Comparison of ENCODE assay signal across 25 cellular contexts in genomic region chr1:165629131-165629530, GRCh38. TPM values are rescaled to one million over a fixed set of nuclear protein-coding genes. Genes with fewer than 3 reads are reported as not detected.
A peak's percentile ranks its signal among the peaks of the same experiment; 100 is the strongest.
DNase-seq lines count a peak whose midpoint lies in the region; ATAC-seq and TF ChIP-seq lines count a peak whose summit lies in the region.
"Had no signal": no experiment of that assay in that cellular context is flagged by ENCODE, and none has a peak within 500 bp of the region (broad histone marks: within the 10 kb centered on the region; RNA-seq: fewer than 3 reads in every experiment).

No MANE protein-coding gene starts in this region.

- no peak for ATAC-seq in activated CD8-positive, alpha-beta memory T cell treated with anti-CD3 and anti-CD28 coated beads, Interleukin-2, amount 10 ng/mL, durations not matched to agents 7 days and 5 days
- ATAC-seq in GM23338, result no peak
- no peak for ATAC-seq in HG03442 (IDR thresholded peaks at IDR 0.05; ENCODE audit: unreplicated experiment)
- ATAC-seq: A549; activated naive CD4-positive, alpha-beta T cell treated with anti-CD3 and anti-CD28 coated beads, Interleukin-2, amount 50 U/mL, for 72 hours; gastrocnemius medialis; naive thymus-derived CD4-positive, alpha-beta T cell had no signal

- peaks cover 24% of the 10 kb centered on the region for H3K4me1 Mint-ChIP-seq in activated CD8-positive, alpha-beta memory T cell treated with anti-CD3 and anti-CD28 coated beads, Interleukin-2, amount 10 ng/mL, durations not matched to agents 7 days and 5 days
- peaks cover 26% of the 10 kb centered on the region for H3K4me1 Mint-ChIP-seq in GM23338
- peaks cover 13% of the 10 kb centered on the region for H3K4me1 Mint-ChIP-seq in activated T-helper 1 cell treated with anti-CD3 and anti-CD28 coated beads, Interleukin-12 subunit alpha, Interleukin-12 subunit beta, Interleukin-2, Interleukin-4 antibody, amounts not matched to agents 30 ng/mL and 10 ng/mL and 1 ng/mL, durations not matched to agents 14 hours and 24 hours and 36 hours (ENCODE audit: low read depth)
- H3K4me1 Mint-ChIP-seq in nephron, result peaks cover 10% of the 10 kb centered on the region

- H3K4me3 Mint-ChIP-seq in activated CD8-positive, alpha-beta memory T cell treated with anti-CD3 and anti-CD28 coated beads, Interleukin-2, amount 10 ng/mL, durations not matched to agents 7 days and 5 days, result peak overlapping the region; percentile 32
- H3K4me3 Mint-ChIP-seq in GM23338 (no peak overlapping the region), nephron (no peak overlapping the region)
- H3K4me3 Mint-ChIP-seq in activated T-helper 1 cell treated with anti-CD3 and anti-CD28 coated beads, Interleukin-12 subunit alpha, Interleukin-12 subunit beta, Interleukin-2, Interleukin-4 antibody, amounts not matched to agents 30 ng/mL and 10 ng/mL and 1 ng/mL, durations not matched to agents 14 hours and 24 hours and 36 hours, result peak overlapping the region; percentile 52
- H3K4me3 Mint-ChIP-seq: stimulated activated naive CD8-positive, alpha-beta T cell treated with anti-CD3 and anti-CD28 coated beads, Interleukin-15, Interleukin-2, amounts not matched to agents 100 ng/mL and 50 ng/mL, for 24 hours had no signal

- TF ChIP-seq CTCF in GM23338 (conservative IDR thresholded peaks at IDR 0.05; ENCODE audit: low read depth in 2 of 2) (no peak), nephron (IDR thresholded peaks at IDR 0.05; ENCODE audit: unreplicated experiment in 3 of 3) (no peak)

- H3K4me2 ChIP-seq in GM23338, result peak overlapping the region; percentile 95; the same call in 1 of the 2 replicates

- no peak overlapping the region for H2AFZ ChIP-seq in GM23338

- H3F3A ChIP-seq in GM23338 (replicated peaks; ENCODE audit: low read depth), result no peaks in the 10 kb centered on the region

- intact Hi-C loops in activated T-helper 1 cell treated with anti-CD3 and anti-CD28 coated beads, Interleukin-12 subunit alpha, Interleukin-12 subunit beta, Interleukin-2, Interleukin-4 antibody, amounts not matched to agents 30 ng/mL and 10 ng/mL and 1 ng/mL, durations not matched to agents 14 hours and 24 hours and 36 hours (cut with micrococcal nuclease), result no loop called here

- H3K79me2 ChIP-seq in GM23338 (replicated peaks; ENCODE audit: insufficient read depth), result peaks cover 17% of the 10 kb centered on the region

- H3K27ac ChIP-seq in GM23338 (ENCODE audit: low read depth), result no peak overlapping the region
- H3K27ac ChIP-seq: dorsolateral prefrontal cortex, RWPE1 had no signal

- H3K27me3 Mint-ChIP-seq in activated CD8-positive, alpha-beta memory T cell treated with anti-CD3 and anti-CD28 coated beads, Interleukin-2, amount 10 ng/mL, durations not matched to agents 7 days and 5 days, result peaks cover 4% of the 10 kb centered on the region
- H3K27me3 Mint-ChIP-seq in GM23338 (ENCODE audit: insufficient read depth, low read depth, poor library complexity) (peaks cover 2% of the 10 kb centered on the region), nephron (ENCODE audit: low read depth) (no peaks in the 10 kb centered on the region)
- H3K27me3 Mint-ChIP-seq in activated T-helper 1 cell treated with anti-CD3 and anti-CD28 coated beads, Interleukin-12 subunit alpha, Interleukin-12 subunit beta, Interleukin-2, Interleukin-4 antibody, amounts not matched to agents 30 ng/mL and 10 ng/mL and 1 ng/mL, durations not matched to agents 14 hours and 24 hours and 36 hours (ENCODE audit: insufficient read depth), result peaks cover 12% of the 10 kb centered on the region

- H3K4me1 ChIP-seq in GM23338 (ENCODE audit: insufficient read depth), result peaks cover 28% of the 10 kb centered on the region

- H3K36me3 ChIP-seq in GM23338 (ENCODE audit: insufficient read depth), result no peaks in the 10 kb centered on the region
- H3K36me3 ChIP-seq: gastrocnemius medialis had no signal

- H3K4me3 ChIP-seq in GM23338, result peak overlapping the region; percentile 97; the same call in 1 of the 2 replicates

- 0 out of 2 replicates have a peak, but pooled peaks cover 7% of the 10 kb centered on the region for H4K20me1 ChIP-seq in GM23338 (replicated peaks; ENCODE audit: insufficient read depth)

- no peaks in the 10 kb centered on the region for H3K9me2 ChIP-seq in GM23338 (ENCODE audit: insufficient read depth)
- H3K9me2 ChIP-seq: SK-N-SH had no signal

- H3K9me3 Mint-ChIP-seq in activated CD8-positive, alpha-beta memory T cell treated with anti-CD3 and anti-CD28 coated beads, Interleukin-2, amount 10 ng/mL, durations not matched to agents 7 days and 5 days (ENCODE audit: low read depth), result no peaks in the 10 kb centered on the region
- no peaks in the 10 kb centered on the region for H3K9me3 Mint-ChIP-seq in GM23338
- no peaks in the 10 kb centered on the region for H3K9me3 Mint-ChIP-seq in activated T-helper 1 cell treated with anti-CD3 and anti-CD28 coated beads, Interleukin-12 subunit alpha, Interleukin-12 subunit beta, Interleukin-2, Interleukin-4 antibody, amounts not matched to agents 30 ng/mL and 10 ng/mL and 1 ng/mL, durations not matched to agents 14 hours and 24 hours and 36 hours
- no peaks in the 10 kb centered on the region for H3K9me3 Mint-ChIP-seq in nephron
- H3K9me3 Mint-ChIP-seq: activated naive CD4-positive, alpha-beta T cell treated with anti-CD3 and anti-CD28 coated beads, Interleukin-2, amount 50 U/mL, for 72 hours; stimulated activated naive CD8-positive, alpha-beta T cell treated with anti-CD3 and anti-CD28 coated beads, Interleukin-15, Interleukin-2, amounts not matched to agents 100 ng/mL and 50 ng/mL, for 24 hours had no signal

- CTCF ChIA-PET in activated CD8-positive, alpha-beta memory T cell treated with anti-CD3 and anti-CD28 coated beads, Interleukin-2, amount 10 ng/mL, durations not matched to agents 7 days and 5 days (lab: Charles Lee), result no interaction called here

- no peak for DNase-seq in activated CD8-positive, alpha-beta memory T cell treated with anti-CD3 and anti-CD28 coated beads, Interleukin-2, amount 10 ng/mL, durations not matched to agents 7 days and 5 days
- no peak for DNase-seq in activated CD8-positive, alpha-beta memory T cell treated with anti-CD3 and anti-CD28 coated beads, Interleukin-2, amount 50 U/mL, for 48 hours
- DNase-seq in GM23338 (ENCODE audit: low spot score), result no peak
- DNase-seq in activated T-helper 1 cell treated with anti-CD3 and anti-CD28 coated beads, Interleukin-12 subunit alpha, Interleukin-12 subunit beta, Interleukin-2, Interleukin-4 antibody, amounts not matched to agents 30 ng/mL and 10 ng/mL and 1 ng/mL, durations not matched to agents 14 hours and 24 hours and 36 hours (ENCODE audit: low spot score), result no peak
- DNase-seq in NCI-H2227 treated with DMSO at 0.1 percent for 48 hours (lab: John Stamatoyannopoulos, UW), result no peak
- DNase-seq in NCI-H1092 treated with DMSO at 0.1 percent for 48 hours (lab: John Stamatoyannopoulos, UW), result no peak
- DNase-seq: activated CD4-positive, alpha-beta T cell treated with anti-CD3 and anti-CD28 coated beads for 48 hours; cerebellar nuclear complex; DND-41; dorsolateral prefrontal cortex; gastrocnemius medialis; HCEC 1CT; hippocampal formation; midbrain; NCI-H1417 treated with DMSO at 0.1 percent for 48 hours; NCI-H2081; NCI-H226; SK-N-SH had no signal

- H3K27me3 ChIP-seq in GM23338 (ENCODE audit: insufficient read depth), result no peaks in the 10 kb centered on the region
- H3K27me3 ChIP-seq: dorsolateral prefrontal cortex, gastrocnemius medialis had no signal

- no peaks in the 10 kb centered on the region for H3K36me3 Mint-ChIP-seq in activated CD8-positive, alpha-beta memory T cell treated with anti-CD3 and anti-CD28 coated beads, Interleukin-2, amount 10 ng/mL, durations not matched to agents 7 days and 5 days
- H3K36me3 Mint-ChIP-seq in GM23338 (ENCODE audit: low read depth) (no peaks in the 10 kb centered on the region), nephron (ENCODE audit: low read depth) (no peaks in the 10 kb centered on the region)
- H3K36me3 Mint-ChIP-seq in activated T-helper 1 cell treated with anti-CD3 and anti-CD28 coated beads, Interleukin-12 subunit alpha, Interleukin-12 subunit beta, Interleukin-2, Interleukin-4 antibody, amounts not matched to agents 30 ng/mL and 10 ng/mL and 1 ng/mL, durations not matched to agents 14 hours and 24 hours and 36 hours (ENCODE audit: low read depth), result peaks cover 3% of the 10 kb centered on the region
- H3K36me3 Mint-ChIP-seq: activated naive CD4-positive, alpha-beta T cell treated with anti-CD3 and anti-CD28 coated beads, Interleukin-2, amount 50 U/mL, for 72 hours had no signal

- no peak overlapping the region for H3K27ac Mint-ChIP-seq in activated CD8-positive, alpha-beta memory T cell treated with anti-CD3 and anti-CD28 coated beads, Interleukin-2, amount 10 ng/mL, durations not matched to agents 7 days and 5 days
- H3K27ac Mint-ChIP-seq in GM23338 (no peak overlapping the region), nephron (peak overlapping the region in 2 of 3 experiments; percentile 22 to 46)
- H3K27ac Mint-ChIP-seq in activated T-helper 1 cell treated with anti-CD3 and anti-CD28 coated beads, Interleukin-12 subunit alpha, Interleukin-12 subunit beta, Interleukin-2, Interleukin-4 antibody, amounts not matched to agents 30 ng/mL and 10 ng/mL and 1 ng/mL, durations not matched to agents 14 hours and 24 hours and 36 hours, result peak overlapping the region; percentile 8
- H3K27ac Mint-ChIP-seq: activated naive CD4-positive, alpha-beta T cell treated with anti-CD3 and anti-CD28 coated beads, Interleukin-2, amount 50 U/mL, for 72 hours; stimulated activated naive CD8-positive, alpha-beta T cell treated with anti-CD3 and anti-CD28 coated beads, Interleukin-15, Interleukin-2, amounts not matched to agents 100 ng/mL and 50 ng/mL, for 24 hours had no signal

RNA-seq across cellular contexts. Expression of gene MGST3, which starts 1.9 kb away (rescaled TPM):
- 10 to 100 TPM; 53.7 to 58.4 TPM for total RNA-seq in activated CD8-positive, alpha-beta memory T cell treated with anti-CD3 and anti-CD28 coated beads, Interleukin-2, amount 10 ng/mL, durations not matched to agents 7 days and 5 days
- total RNA-seq in GM23338 (2014; rRNA removed; shearing (Covaris generic)), result 84.5 and 107 TPM in 2 replicates
- polyA plus RNA-seq in GM23338 (2016; fragmentation: Nextera tagmentation; extraction: Ambion mirVana), result 262 and 286 TPM in 2 replicates
- total RNA-seq in activated T-helper 1 cell treated with anti-CD3 and anti-CD28 coated beads, Interleukin-12 subunit alpha, Interleukin-12 subunit beta, Interleukin-2, Interleukin-4 antibody, amounts not matched to agents 30 ng/mL and 10 ng/mL and 1 ng/mL, durations not matched to agents 14 hours and 24 hours and 36 hours, result 23.3 and 25.1 TPM in 2 replicates

Comparison
In these comparisons a context has a peak if more than half of its experiments do, and no peak if none do; other contexts are left out.
1. H3K27ac Mint-ChIP-seq: peak in activated T-helper 1 cell treated with anti-CD3 and anti-CD28 coated beads, Interleukin-12 subunit alpha, Interleukin-12 subunit beta, Interleukin-2, Interleukin-4 antibody, amounts not matched to agents 30 ng/mL and 10 ng/mL and 1 ng/mL, durations not matched to agents 14 hours and 24 hours and 36 hours (single experiment) and nephron (2 of 3); none in activated CD8-positive, alpha-beta memory T cell treated with anti-CD3 and anti-CD28 coated beads, Interleukin-2, amount 10 ng/mL, durations not matched to agents 7 days and 5 days (single experiment) and GM23338 (single experiment).
2. H3K4me3 Mint-ChIP-seq: peak in activated CD8-positive, alpha-beta memory T cell treated with anti-CD3 and anti-CD28 coated beads, Interleukin-2, amount 10 ng/mL, durations not matched to agents 7 days and 5 days (single experiment) and activated T-helper 1 cell treated with anti-CD3 and anti-CD28 coated beads, Interleukin-12 subunit alpha, Interleukin-12 subunit beta, Interleukin-2, Interleukin-4 antibody, amounts not matched to agents 30 ng/mL and 10 ng/mL and 1 ng/mL, durations not matched to agents 14 hours and 24 hours and 36 hours (single experiment); none in GM23338 (single experiment) and nephron (0 of 3).